In the genomic region with DNA sequence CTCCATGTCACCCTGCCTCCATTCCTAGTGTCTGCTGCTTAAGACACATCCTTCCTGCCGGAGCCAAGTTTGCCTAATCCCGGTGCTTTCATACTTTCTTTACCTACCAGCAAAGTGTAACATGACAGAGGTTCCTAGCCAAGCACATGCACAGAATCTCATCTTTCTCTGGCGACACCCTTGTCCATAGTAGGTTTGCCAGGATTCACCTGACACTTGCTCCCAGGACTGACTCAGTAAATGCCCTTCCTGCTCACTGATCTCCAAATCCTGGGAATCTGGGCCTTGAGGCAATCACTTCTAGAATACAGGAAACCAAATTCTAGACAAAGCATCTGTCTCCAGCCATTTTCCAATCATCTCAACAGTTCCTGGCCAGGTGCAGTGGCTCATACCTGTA, we compare ENCODE assay signal across 22 cellular contexts. TPM values are rescaled to one million over a fixed set of nuclear protein-coding genes. Genes with fewer than 3 reads are reported as not detected.
"Had no signal": no experiment of that assay in that cellular context is flagged by ENCODE, and none has a peak within 500 bp of the region (broad histone marks: within the 10 kb centered on the region; RNA-seq: fewer than 3 reads in every experiment).

No MANE protein-coding gene starts in this region.

- H3K27me3 Mint-ChIP-seq: type B pancreatic cell had no signal

- H3K27me3 ChIP-seq: esophagus squamous epithelium, neutrophil, pancreas, testis had no signal

- H3K27ac ChIP-seq: esophagus squamous epithelium, left ventricle myocardium inferior, neutrophil, pancreas, sigmoid colon, testis, VCaP had no signal

- ATAC-seq: activated naive CD4-positive, alpha-beta T cell treated with anti-CD3 and anti-CD28 coated beads, Interleukin-2, amount 50 U/mL, for 72 hours; naive thymus-derived CD4-positive, alpha-beta T cell; stimulated activated effector memory CD8-positive, alpha-beta T cell treated with anti-CD3 and anti-CD28 coated beads, Interleukin-12 subunit alpha, Interleukin-12 subunit beta, amount 100 ng/mL, for 72 hours; T-helper 17 cell had no signal

- H3K9me3 ChIP-seq: esophagus squamous epithelium, left ventricle myocardium inferior, neutrophil, pancreas, sigmoid colon, testis had no signal

- H3K9me3 Mint-ChIP-seq: activated naive CD4-positive, alpha-beta T cell treated with anti-CD3 and anti-CD28 coated beads, Interleukin-2, amount 50 U/mL, for 72 hours; dendritic cell treated with granulocyte-macrophage colony-stimulating factor and Interleukin-4, amounts not matched to agents 40 ng/mL and 50 ng/mL, for 4 days; stimulated activated effector memory CD8-positive, alpha-beta T cell treated with anti-CD3 and anti-CD28 coated beads, Interleukin-12 subunit alpha, Interleukin-12 subunit beta, amount 100 ng/mL, for 72 hours; type B pancreatic cell had no signal

- H3K36me3 Mint-ChIP-seq: activated naive CD4-positive, alpha-beta T cell treated with anti-CD3 and anti-CD28 coated beads, Interleukin-2, amount 50 U/mL, for 72 hours; naive thymus-derived CD4-positive, alpha-beta T cell; stimulated activated effector memory CD8-positive, alpha-beta T cell treated with anti-CD3 and anti-CD28 coated beads, Interleukin-12 subunit alpha, Interleukin-12 subunit beta, amount 100 ng/mL, for 72 hours; type B pancreatic cell had no signal

- DNase-seq: activated CD4-positive, alpha-beta T cell treated with anti-CD3 and anti-CD28 coated beads, Interleukin-2, amount 50 U/mL, for 1 hour; activated CD4-positive, CD25-positive, alpha-beta regulatory T cell treated with anti-CD3 and anti-CD28 coated beads, Interleukin-2, amount 50 U/mL, for 72 hours; activated CD8-positive, alpha-beta memory T cell treated with anti-CD3 and anti-CD28 coated beads for 24 hours; activated CD8-positive, alpha-beta memory T cell treated with anti-CD3 and anti-CD28 coated beads, Interleukin-2, amount 50 U/mL, for 48 hours; activated gamma-delta T cell; effector CD8-positive, alpha-beta T cell; esophagus squamous epithelium; hippocampal formation; left ventricle myocardium inferior; naive thymus-derived CD4-positive, alpha-beta T cell; sigmoid colon; stimulated activated CD4-positive, alpha-beta T cell treated with anti-CD3 and anti-CD28 coated beads, Interleukin-4, amount 100 ng/mL, for 24 hours; T-helper 17 cell; testis had no signal

- H3K36me3 ChIP-seq: esophagus squamous epithelium, left ventricle myocardium inferior, neutrophil, pancreas, sigmoid colon had no signal

- H3K27ac Mint-ChIP-seq: activated naive CD4-positive, alpha-beta T cell treated with anti-CD3 and anti-CD28 coated beads, Interleukin-2, amount 50 U/mL, for 72 hours; dendritic cell treated with granulocyte-macrophage colony-stimulating factor and Interleukin-4, amounts not matched to agents 40 ng/mL and 50 ng/mL, for 4 days; stimulated activated effector memory CD8-positive, alpha-beta T cell treated with anti-CD3 and anti-CD28 coated beads, Interleukin-12 subunit alpha, Interleukin-12 subunit beta, amount 100 ng/mL, for 72 hours; T-helper 17 cell; type B pancreatic cell had no signal

- H3K4me3 ChIP-seq: esophagus squamous epithelium, left ventricle myocardium inferior, pancreas, sigmoid colon, testis had no signal

- H3K4me1 ChIP-seq: pancreas, sigmoid colon, testis had no signal

- H3K4me3 Mint-ChIP-seq: dendritic cell treated with granulocyte-macrophage colony-stimulating factor and Interleukin-4, amounts not matched to agents 40 ng/mL and 50 ng/mL, for 4 days; naive thymus-derived CD4-positive, alpha-beta T cell; stimulated activated effector memory CD8-positive, alpha-beta T cell treated with anti-CD3 and anti-CD28 coated beads, Interleukin-12 subunit alpha, Interleukin-12 subunit beta, amount 100 ng/mL, for 72 hours; T-helper 17 cell; type B pancreatic cell had no signal

RNA-seq across cellular contexts. Expression of gene NR2E3, which starts 10.2 kb away (rescaled TPM):
- total RNA-seq: activated naive CD4-positive, alpha-beta T cell treated with anti-CD3 and anti-CD28 coated beads, Interleukin-2, amount 50 U/mL, for 72 hours; chondrocyte; left ventricle myocardium inferior; naive thymus-derived CD4-positive, alpha-beta T cell; T-helper 17 cell had no signal
